ENCODE assay signal across 1 cellular context in the genomic region with DNA sequence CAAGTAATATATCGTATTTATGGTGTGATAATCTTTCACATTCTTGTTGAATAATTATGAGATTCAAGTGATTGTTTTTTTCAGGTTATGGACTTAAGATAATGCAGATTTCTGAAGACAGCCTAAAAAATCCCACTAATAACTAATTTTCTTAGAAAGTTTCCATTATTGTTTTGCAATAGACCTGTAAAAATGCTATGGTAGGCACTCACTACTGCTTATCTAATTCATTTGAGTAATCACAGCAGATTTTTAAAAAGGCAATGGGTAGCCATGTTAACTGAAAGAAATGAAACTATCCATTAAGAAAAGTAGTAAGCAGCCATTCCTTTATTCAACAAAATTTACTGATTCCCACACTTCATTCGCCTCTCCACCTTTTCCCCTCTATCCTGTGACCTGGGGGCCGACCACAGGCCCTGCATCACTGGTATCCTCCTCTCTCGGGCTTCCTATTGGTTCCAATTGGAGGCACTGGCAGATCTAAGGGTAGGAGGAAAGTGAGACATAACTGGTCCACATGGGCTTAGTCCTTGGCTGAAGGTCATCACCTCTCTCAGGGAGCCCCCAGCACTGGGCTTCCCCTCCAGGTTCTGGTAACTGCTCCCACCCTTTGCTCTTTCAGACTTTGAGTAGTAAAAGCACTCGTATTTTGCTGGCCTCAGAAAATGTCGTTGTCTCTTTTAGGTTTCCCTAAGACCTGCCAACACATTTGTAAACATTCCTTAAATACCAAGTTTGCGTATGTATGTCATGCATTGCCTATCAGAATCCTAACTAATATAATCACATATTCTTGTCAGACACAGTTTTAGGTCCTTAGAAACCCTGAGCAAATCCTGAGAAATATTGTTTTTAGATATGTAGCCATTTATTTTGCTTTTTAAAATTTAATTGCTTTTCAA.
TF ChIP-seq lines count a peak whose summit lies in the region.

No MANE protein-coding gene starts in this region.

TF ChIP-seq in HepG2, 621 proteins besides CTCF, POLR2A, EP300 and RAD21:
- TF ChIP-seq E2F1 (CRISPR knock-in tag; IDR thresholded peaks at IDR 0.05) (no peak), CC2D1A (CRISPR knock-in tag; IDR thresholded peaks at IDR 0.05) (no peak), POGZ (CRISPR knock-in tag; IDR thresholded peaks at IDR 0.05) (no peak), RFX3 (CRISPR knock-in tag; IDR thresholded peaks at IDR 0.05) (no peak), FIP1L1 (IDR thresholded peaks at IDR 0.05; ENCODE audit: borderline replicate concordance, insufficient read depth, low read depth, low read length) (no peak), SMARCE1 (IDR thresholded peaks at IDR 0.05; ENCODE audit: borderline replicate concordance) (no peak), ZFAT (CRISPR knock-in tag; conservative IDR thresholded peaks at IDR 0.05) (no peak), ZNF10 (CRISPR knock-in tag; IDR thresholded peaks at IDR 0.05; ENCODE audit: borderline replicate concordance, low read depth) (no peak), KDM5A (IDR thresholded peaks at IDR 0.05; ENCODE audit: borderline replicate concordance, low read length) (no peak), AKAP8 (CRISPR knock-in tag; IDR thresholded peaks at IDR 0.05) (no peak), ZNF251 (CRISPR knock-in tag; IDR thresholded peaks at IDR 0.05) (no peak), RFX1 (IDR thresholded peaks at IDR 0.05) (no peak), ZFP36L2 (CRISPR knock-in tag; IDR thresholded peaks at IDR 0.05) (no peak), TBP (CRISPR knock-in tag; IDR thresholded peaks at IDR 0.05) (no peak), TARDBP (CRISPR knock-in tag; IDR thresholded peaks at IDR 0.05) (no peak), HNF1B (CRISPR knock-in tag; IDR thresholded peaks at IDR 0.05) (no peak), ZFX (CRISPR knock-in tag; IDR thresholded peaks at IDR 0.05; ENCODE audit: low read depth) (no peak)
- TF ChIP-seq, protein P1, sequence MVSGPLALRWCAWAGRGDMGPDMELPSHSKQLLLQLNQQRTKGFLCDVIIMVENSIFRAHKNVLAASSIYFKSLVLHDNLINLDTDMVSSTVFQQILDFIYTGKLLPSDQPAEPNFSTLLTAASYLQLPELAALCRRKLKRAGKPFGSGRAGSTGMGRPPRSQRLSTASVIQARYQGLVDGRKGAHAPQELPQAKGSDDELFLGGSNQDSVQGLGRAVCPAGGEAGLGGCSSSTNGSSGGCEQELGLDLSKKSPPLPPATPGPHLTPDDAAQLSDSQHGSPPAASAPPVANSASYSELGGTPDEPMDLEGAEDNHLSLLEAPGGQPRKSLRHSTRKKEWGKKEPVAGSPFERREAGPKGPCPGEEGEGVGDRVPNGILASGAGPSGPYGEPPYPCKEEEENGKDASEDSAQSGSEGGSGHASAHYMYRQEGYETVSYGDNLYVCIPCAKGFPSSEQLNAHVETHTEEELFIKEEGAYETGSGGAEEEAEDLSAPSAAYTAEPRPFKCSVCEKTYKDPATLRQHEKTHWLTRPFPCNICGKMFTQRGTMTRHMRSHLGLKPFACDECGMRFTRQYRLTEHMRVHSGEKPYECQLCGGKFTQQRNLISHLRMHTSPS (CRISPR knock-in tag; IDR thresholded peaks at IDR 0.05; ENCODE audit: low read depth): no peak
- TF ChIP-seq, protein P2, sequence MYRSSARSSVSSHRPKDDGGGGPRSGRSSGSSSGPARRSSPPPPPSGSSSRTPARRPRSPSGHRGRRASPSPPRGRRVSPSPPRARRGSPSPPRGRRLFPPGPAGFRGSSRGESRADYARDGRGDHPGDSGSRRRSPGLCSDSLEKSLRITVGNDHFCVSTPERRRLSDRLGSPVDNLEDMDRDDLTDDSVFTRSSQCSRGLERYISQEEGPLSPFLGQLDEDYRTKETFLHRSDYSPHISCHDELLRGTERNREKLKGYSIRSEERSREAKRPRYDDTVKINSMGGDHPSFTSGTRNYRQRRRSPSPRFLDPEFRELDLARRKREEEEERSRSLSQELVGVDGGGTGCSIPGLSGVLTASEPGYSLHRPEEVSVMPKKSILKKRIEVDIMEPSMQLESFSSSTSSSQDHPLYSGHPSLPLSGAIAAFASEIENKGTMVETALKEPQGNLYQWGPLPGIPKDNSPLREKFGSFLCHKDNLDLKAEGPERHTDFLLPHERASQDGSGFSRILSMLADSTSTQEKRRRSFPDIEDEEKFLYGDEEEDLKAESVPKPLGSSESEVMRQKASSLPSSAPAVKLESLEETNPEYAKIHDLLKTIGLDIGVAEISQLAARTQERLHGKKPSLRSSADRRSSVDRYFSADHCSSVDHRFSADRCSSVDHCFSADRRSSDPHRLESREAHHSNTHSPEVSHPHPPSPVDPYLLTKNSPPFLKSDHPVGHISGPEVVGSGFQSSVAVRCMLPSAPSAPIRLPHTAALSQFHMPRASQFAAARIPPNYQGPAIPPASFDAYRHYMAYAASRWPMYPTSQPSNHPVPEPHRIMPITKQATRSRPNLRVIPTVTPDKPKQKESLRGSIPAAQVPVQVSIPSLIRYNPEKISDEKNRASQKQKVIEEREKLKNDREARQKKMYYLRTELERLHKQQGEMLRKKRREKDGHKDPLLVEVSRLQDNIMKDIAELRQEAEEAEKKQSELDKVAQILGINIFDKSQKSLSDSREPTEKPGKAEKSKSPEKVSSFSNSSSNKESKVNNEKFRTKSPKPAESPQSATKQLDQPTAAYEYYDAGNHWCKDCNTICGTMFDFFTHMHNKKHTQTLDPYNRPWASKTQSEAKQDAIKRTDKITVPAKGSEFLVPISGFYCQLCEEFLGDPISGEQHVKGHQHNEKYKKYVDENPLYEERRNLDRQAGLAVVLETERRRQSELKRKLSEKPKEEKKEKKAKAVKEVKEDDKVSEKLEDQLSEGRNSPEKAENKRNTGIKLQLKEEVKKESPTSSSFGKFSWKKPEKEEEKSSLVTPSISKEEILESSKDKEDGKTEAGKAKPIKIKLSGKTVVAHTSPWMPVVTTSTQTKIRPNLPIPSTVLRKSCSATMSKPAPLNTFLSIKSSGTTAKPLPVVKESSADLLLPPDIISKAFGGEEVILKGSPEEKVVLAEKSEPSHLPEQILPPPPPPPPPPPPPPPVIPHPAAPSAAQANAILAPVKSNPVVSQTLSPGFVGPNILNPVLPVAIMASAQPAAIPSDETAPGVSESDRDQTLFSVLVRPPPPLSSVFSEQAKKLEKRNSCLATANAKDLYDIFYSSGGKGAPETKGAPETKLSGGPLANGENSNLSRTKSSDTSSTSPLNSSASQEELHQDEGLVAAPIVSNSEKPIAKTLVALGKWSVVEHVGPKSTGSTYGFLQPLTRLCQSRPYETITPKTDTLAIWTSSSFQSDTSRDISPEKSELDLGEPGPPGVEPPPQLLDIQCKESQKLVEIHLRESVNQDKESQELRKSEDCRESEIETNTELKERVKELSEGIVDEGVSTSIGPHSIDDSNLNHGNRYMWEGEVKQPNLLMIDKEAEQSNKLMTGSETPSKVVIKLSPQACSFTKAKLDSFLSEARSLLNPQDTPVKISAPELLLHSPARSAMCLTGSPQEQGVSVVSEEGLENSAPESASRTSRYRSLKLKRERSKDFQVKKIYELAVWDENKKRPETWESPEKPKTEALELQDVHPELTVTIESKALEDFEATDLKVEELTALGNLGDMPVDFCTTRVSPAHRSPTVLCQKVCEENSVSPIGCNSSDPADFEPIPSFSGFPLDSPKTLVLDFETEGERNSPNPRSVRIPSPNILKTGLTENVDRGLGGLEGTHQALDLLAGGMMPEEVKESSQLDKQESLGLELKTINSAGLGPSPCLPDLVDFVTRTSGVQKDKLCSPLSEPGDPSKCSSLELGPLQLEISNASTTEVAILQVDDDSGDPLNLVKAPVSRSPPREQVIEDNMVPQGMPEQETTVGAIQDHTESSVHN (CRISPR knock-in tag; IDR thresholded peaks at IDR 0.05): no peak
- TF ChIP-seq, protein P3, sequence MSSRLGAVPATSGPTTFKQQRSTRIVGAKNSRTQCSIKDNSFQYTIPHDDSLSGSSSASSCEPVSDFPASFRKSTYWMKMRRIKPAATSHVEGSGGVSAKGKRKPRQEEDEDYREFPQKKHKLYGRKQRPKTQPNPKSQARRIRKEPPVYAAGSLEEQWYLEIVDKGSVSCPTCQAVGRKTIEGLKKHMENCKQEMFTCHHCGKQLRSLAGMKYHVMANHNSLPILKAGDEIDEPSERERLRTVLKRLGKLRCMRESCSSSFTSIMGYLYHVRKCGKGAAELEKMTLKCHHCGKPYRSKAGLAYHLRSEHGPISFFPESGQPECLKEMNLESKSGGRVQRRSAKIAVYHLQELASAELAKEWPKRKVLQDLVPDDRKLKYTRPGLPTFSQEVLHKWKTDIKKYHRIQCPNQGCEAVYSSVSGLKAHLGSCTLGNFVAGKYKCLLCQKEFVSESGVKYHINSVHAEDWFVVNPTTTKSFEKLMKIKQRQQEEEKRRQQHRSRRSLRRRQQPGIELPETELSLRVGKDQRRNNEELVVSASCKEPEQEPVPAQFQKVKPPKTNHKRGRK (CRISPR knock-in tag; IDR thresholded peaks at IDR 0.05): no peak
